Comparison of ENCODE assay signal across 8 cellular contexts in the genomic region with DNA sequence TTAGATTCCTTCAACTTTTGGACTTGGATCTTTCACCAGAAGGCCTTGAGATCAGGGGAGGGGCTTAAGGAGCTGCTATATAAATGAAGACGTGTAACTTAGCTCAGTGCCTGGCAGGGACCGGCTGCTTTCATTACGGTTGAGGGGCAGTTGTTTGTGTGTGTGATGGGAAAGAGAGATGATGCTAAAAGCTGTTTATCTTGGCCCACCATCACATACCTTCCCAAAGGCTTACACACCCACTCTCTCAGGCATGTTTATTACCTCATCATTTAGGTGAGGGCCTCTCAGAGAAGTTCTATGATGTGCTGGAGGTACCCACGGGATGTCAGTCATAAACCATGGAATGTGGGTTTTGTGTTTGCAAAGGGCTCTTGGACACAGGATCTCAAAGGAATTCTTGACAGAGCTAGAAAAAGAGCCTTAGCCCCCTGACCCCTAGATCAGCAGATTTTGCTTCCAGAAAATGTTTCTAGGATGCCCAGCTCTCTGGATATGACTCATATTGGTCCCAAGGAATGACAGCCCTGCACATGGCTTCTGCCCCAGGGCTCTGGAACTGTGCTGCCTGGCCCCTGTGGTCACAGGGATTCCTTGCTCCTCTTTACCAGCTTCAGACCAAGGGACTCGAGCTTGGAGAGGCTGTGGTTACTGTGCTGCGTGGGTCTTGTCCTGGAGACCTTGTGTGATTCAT. TPM values are rescaled to one million over a fixed set of nuclear protein-coding genes. Genes with fewer than 3 reads are reported as not detected.
DNase-seq lines count a peak whose midpoint lies in the region; ATAC-seq and TF ChIP-seq lines count a peak whose summit lies in the region.

No MANE protein-coding gene starts in this region.

- WGBS in psoas muscle, 3 donors: 74 to 87% (median 77%) methylated on average over 6 of the region's 6 CpGs

- no peaks in the 10 kb centered on the region for H4K20me1 ChIP-seq in BLaER1
- no peaks in the 10 kb centered on the region for H4K20me1 ChIP-seq in fibroblast of lung (ENCODE audit: control insufficient read depth, extremely low read depth, insufficient read depth, low read length)

- H3K4me3 ChIP-seq in BLaER1: no peak overlapping the region
- no peak overlapping the region for H3K4me3 ChIP-seq in RWPE2 (ENCODE audit: severe bottlenecking)
- no peak overlapping the region for H3K4me3 ChIP-seq in fibroblast of lung (replicated peaks in 1 of 4; ENCODE audit: control extremely low read depth in 1 of 4, insufficient read depth in 1 of 4, low read depth in 3 of 4, low read length in 4 of 4)
- H3K4me3 ChIP-seq in psoas muscle: no peak overlapping the region

- TF ChIP-seq CTCF in RWPE2 (IDR thresholded peaks at IDR 0.05; ENCODE audit: poor library complexity, severe bottlenecking): peak; percentile 71
- TF ChIP-seq CTCF in fibroblast of lung (conservative IDR thresholded peaks at IDR 0.05 in 1 of 2, IDR thresholded peaks at IDR 0.05 in 1 of 2; ENCODE audit: low read depth in 1 of 2, low read length in 2 of 2): no peak
- no peak for TF ChIP-seq CTCF in psoas muscle (IDR thresholded peaks at IDR 0.05)

- DNase-seq in RWPE2 (ENCODE audit: low spot score) (peak; percentile 83), fibroblast of lung (ENCODE audit: low read depth in 2 of 2) (peak in 1 of 2 donors; percentile 96), psoas muscle (no peak), NCI-H1417 (lab: John Stamatoyannopoulos, UW) (no peak), germinal center (ENCODE audit: low spot score) (no peak)
- DNase-seq in activated naive CD4-positive, alpha-beta T cell (lab: John Stamatoyannopoulos, UW): no peak

- intact Hi-C loops in psoas muscle (cut with DNase I): no loop called here

- H3K9me3 ChIP-seq in BLaER1 (no peaks in the 10 kb centered on the region), RWPE2 (ENCODE audit: severe bottlenecking) (no peaks in the 10 kb centered on the region), fibroblast of lung (ENCODE audit: control insufficient read depth, insufficient read depth, low read depth, low read length) (no peaks in the 10 kb centered on the region), psoas muscle (no peaks in the 10 kb centered on the region)

- ATAC-seq in RWPE2 (ENCODE audit: low read depth) (peak; percentile 73), psoas muscle (peak in 3 of 4 donors; percentile 35 to 55 (median 45)), GM18520 (IDR thresholded peaks at IDR 0.05; ENCODE audit: unreplicated experiment) (no peak)

- 0 out of 2 replicates have a peak overlapping the region, but pooled peaks have one; percentile 24 for H3K27ac ChIP-seq in BLaER1
- H3K27ac ChIP-seq in RWPE2 (ENCODE audit: poor library complexity, severe bottlenecking): peak overlapping the region; percentile 96
- peak overlapping the region; percentile 88 for H3K27ac ChIP-seq in fibroblast of lung (ENCODE audit: insufficient read depth, low read length)
- peak overlapping the region; percentile 67 for H3K27ac ChIP-seq in psoas muscle

- peaks cover 41% of the 10 kb centered on the region for H3K4me1 ChIP-seq in BLaER1
- peaks cover 37% of the 10 kb centered on the region for H3K4me1 ChIP-seq in RWPE2 (ENCODE audit: insufficient read depth, poor library complexity, severe bottlenecking)
- H3K4me1 ChIP-seq in fibroblast of lung (ENCODE audit: control insufficient read depth, extremely low read depth, insufficient read depth, low read length): peaks cover 40% of the 10 kb centered on the region
- peaks cover 18% of the 10 kb centered on the region for H3K4me1 ChIP-seq in psoas muscle

- H3K36me3 ChIP-seq in BLaER1 (no peaks in the 10 kb centered on the region), RWPE2 (ENCODE audit: low read depth) (no peaks in the 10 kb centered on the region), fibroblast of lung (ENCODE audit: control insufficient read depth, insufficient read depth, low read length) (no peaks in the 10 kb centered on the region), psoas muscle (ENCODE audit: insufficient read depth in 1 of 2, low read depth in 1 of 2) (no peaks in the 10 kb centered on the region)

- no peak overlapping the region for H2AFZ ChIP-seq in fibroblast of lung (ENCODE audit: low read length)

- H3K9ac ChIP-seq in BLaER1: no peak overlapping the region
- peak overlapping the region; percentile 27 for H3K9ac ChIP-seq in fibroblast of lung (ENCODE audit: insufficient read depth, low read length)

- no peaks in the 10 kb centered on the region for H3K79me2 ChIP-seq in fibroblast of lung (ENCODE audit: control insufficient read depth, insufficient read depth, low read length)

- H3K4me2 ChIP-seq in BLaER1: peak overlapping the region; percentile 48
- peak overlapping the region; percentile 4 for H3K4me2 ChIP-seq in fibroblast of lung (ENCODE audit: extremely low read depth, insufficient read depth, low read length)

- H3K27me3 ChIP-seq in BLaER1: no peaks in the 10 kb centered on the region
- H3K27me3 ChIP-seq in RWPE2 (ENCODE audit: insufficient read depth, poor library complexity, severe bottlenecking): no peaks in the 10 kb centered on the region
- H3K27me3 ChIP-seq in fibroblast of lung (ENCODE audit: control insufficient read depth, insufficient read depth, low read length): no peaks in the 10 kb centered on the region
- no peaks in the 10 kb centered on the region for H3K27me3 ChIP-seq in psoas muscle (ENCODE audit: insufficient read depth in 3 of 3, low read length in 2 of 3)

RNA-seq across cellular contexts. Expression of gene SMAD3, which starts 15.9 kb away (rescaled TPM):
- total RNA-seq in fibroblast of lung (48.8 and 69.9 TPM in 2 replicates), psoas muscle (10 to 100 TPM; 25.7 to 47.6 (median 44.0) TPM)
- polyA plus RNA-seq in fibroblast of lung (173 and 210 TPM in 2 replicates), psoas muscle (10 to 100 TPM in 2 of 3 donors, 1 to 10 TPM in 1; 2.9 to 29.3 (median 20.3) TPM)
- 201 and 211 TPM in 2 replicates for polyA plus RNA-seq in fibroblast of lung (2012)
- 738 and 1,027 TPM in 2 replicates for polyA minus RNA-seq in fibroblast of lung (ENCODE audit: low replicate concordance)

Comparison
In these comparisons a context has a peak if more than half of its experiments do, and no peak if none do; other contexts are left out.
1. H3K27ac ChIP-seq: peak in every context shown above with its lines; median percentile 96 in RWPE2; 88 in fibroblast of lung; 67 in psoas muscle; 24 in BLaER1.